ENCODE assay signal across 10 cellular contexts in genomic region chr20:23782366-23782983, GRCh38. TPM values are rescaled to one million over a fixed set of nuclear protein-coding genes. Genes with fewer than 3 reads are reported as not detected.
DNase-seq lines count a peak whose midpoint lies in the region; ATAC-seq and TF ChIP-seq lines count a peak whose summit lies in the region.
"Had no signal": no experiment of that assay in that cellular context is flagged by ENCODE, and none has a peak within 500 bp of the region (broad histone marks: within the 10 kb centered on the region; RNA-seq: fewer than 3 reads in every experiment).

No MANE protein-coding gene starts in this region.

- ATAC-seq in stimulated activated naive CD8-positive, alpha-beta T cell treated with anti-CD3 and anti-CD28 coated beads, Interleukin-15, Interleukin-2, amounts not matched to agents 100 U/mL and 50 U/mL, for 24 hours: peak; percentile 40
- no peak for ATAC-seq in GM18870 (IDR thresholded peaks at IDR 0.05; ENCODE audit: unreplicated experiment)

- H3K4me3 ChIP-seq in fibroblast of the aortic adventitia (ENCODE audit: low read depth, low read length) (no peak overlapping the region), uterus (no peak overlapping the region)

- H3K27ac ChIP-seq in RWPE1: no peak overlapping the region
- H3K27ac ChIP-seq in uterus: no peak overlapping the region

- intact Hi-C loops in uterus (cut with DNase I; ENCODE audit: low total_unique reads): no loop called here

- CTCF ChIA-PET in RWPE1 (lab: Yijun Ruan, JAX): interaction anchor here (0.7 kb wide), 1 partner anchor 374 kb away, joined by 3 read pairs; no protein-coding TSS in a partner anchor

- TF ChIP-seq CTCF in GM20000 (IDR thresholded peaks at IDR 0.05; ENCODE audit: extremely low read depth, missing control alignments) (peak; percentile 22), RWPE1 (conservative IDR thresholded peaks at IDR 0.05; ENCODE audit: low read depth) (peak; percentile 44), fibroblast of the aortic adventitia (IDR thresholded peaks at IDR 0.05; ENCODE audit: insufficient read depth, low read length) (peak; percentile 66), uterus (IDR thresholded peaks at IDR 0.05) (no peak)

- H3K9me3 ChIP-seq in uterus: no peaks in the 10 kb centered on the region

- no peak for TF ChIP-seq POLR2A in uterus (IDR thresholded peaks at IDR 0.05)

- POLR2A ChIA-PET in RWPE1 (lab: Yijun Ruan, JAX; ENCODE audit: low non-redundant PET): no interaction called here

- no peaks in the 10 kb centered on the region for H3K27me3 ChIP-seq in uterus

- DNase-seq in DMS153 treated with DMSO at 0.1 percent for 48 hours (lab: John Stamatoyannopoulos, UW; ENCODE audit: unreplicated experiment) (peak; percentile 7), DMS153 (lab: John Stamatoyannopoulos, UW) (no peak), GM20000 (ENCODE audit: low spot score) (peak; percentile 12), RWPE1 (ENCODE audit: low spot score) (peak; percentile 4), fibroblast of the aortic adventitia (ENCODE audit: low read depth) (peak; percentile 25), uterus (no peak)
- DNase-seq in stimulated activated naive CD8-positive, alpha-beta T cell treated with anti-CD3 and anti-CD28 coated beads, Interleukin-15, Interleukin-2, amounts not matched to agents 100 U/mL and 50 U/mL, for 24 hours: peak; percentile 32

- no peaks in the 10 kb centered on the region for H3K4me1 ChIP-seq in uterus

- no peaks in the 10 kb centered on the region for H3K36me3 ChIP-seq in uterus

RNA-seq across cellular contexts. Expression of gene CST1, which starts 31.7 kb away (rescaled TPM):
- total RNA-seq in fibroblast of the aortic adventitia (ENCODE audit: low replicate concordance): 0.63 TPM in 1 of 2 replicates, not detected in the other
- total RNA-seq in uterus: not detected
- total RNA-seq: activated CD8-positive, alpha-beta memory T cell treated with anti-CD3 and anti-CD28 coated beads for 36 hours had no signal

RNA-seq across cellular contexts. Expression of gene CST2, which starts 44.1 kb away (rescaled TPM):
- total RNA-seq in fibroblast of the aortic adventitia (ENCODE audit: low replicate concordance): 0.36 TPM in 1 of 2 replicates, not detected in the other
- not detected for total RNA-seq in uterus
- total RNA-seq: activated CD8-positive, alpha-beta memory T cell treated with anti-CD3 and anti-CD28 coated beads for 36 hours; pulmonary artery endothelial cell had no signal

Comparison
In these comparisons a context has a peak if more than half of its experiments do, and no peak if none do; other contexts are left out.
1. DNase-seq: peak in DMS153 treated with DMSO at 0.1 percent for 48 hours (single experiment), GM20000 (single experiment), RWPE1 (single experiment), fibroblast of the aortic adventitia (single experiment) and stimulated activated naive CD8-positive, alpha-beta T cell treated with anti-CD3 and anti-CD28 coated beads, Interleukin-15, Interleukin-2, amounts not matched to agents 100 U/mL and 50 U/mL, for 24 hours (single experiment); none in DMS153 (single experiment) and uterus (0 of 2).
2. CTCF ChIP-seq: peak in GM20000 (single experiment), RWPE1 (single experiment) and fibroblast of the aortic adventitia (single experiment); none in uterus (0 of 4).